In the genomic region with DNA sequence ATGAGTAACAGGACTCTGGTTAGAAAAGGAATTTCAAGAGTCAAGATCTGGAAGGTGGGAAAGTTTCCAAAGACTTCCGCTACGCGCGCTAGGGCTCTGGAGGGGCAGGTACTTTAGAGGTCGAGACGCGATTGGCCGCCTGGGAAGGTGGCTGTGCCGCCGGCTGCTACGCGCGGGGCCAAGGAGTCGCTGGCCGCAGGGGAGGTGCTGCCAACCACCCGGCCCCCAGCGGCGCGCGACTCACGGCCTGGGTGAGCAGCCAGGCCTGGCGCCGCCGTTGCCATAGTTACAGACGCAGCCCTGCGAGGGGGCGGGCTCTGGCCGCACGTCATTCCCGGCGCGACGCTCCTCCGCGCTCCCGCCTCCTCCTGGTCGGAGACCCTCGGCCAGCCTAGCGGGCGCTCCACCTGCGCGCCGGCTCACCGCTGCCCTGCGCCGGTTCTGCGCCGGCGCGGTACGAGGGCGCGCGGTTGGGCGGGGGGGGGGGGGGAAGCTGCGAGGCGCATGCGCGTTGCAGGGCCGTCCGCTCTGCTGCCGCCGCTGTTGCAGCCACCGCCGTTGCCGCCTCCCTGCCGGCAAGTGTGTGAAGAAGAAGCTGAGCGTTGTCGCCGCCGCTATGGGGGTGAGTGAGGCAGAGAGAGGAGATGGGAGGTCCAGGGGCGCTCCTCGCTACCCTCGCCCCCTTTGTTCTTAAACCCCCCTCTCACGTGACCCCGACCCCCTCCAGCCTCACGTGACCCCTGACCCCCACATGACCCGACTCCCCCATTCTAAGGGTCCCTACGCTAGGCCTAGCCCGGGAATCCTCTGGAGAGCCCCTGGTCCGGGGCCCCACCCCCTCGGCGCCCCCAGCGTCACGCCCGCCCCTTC, we compare ENCODE assay signal across 8 cellular contexts. TPM values are rescaled to one million over a fixed set of nuclear protein-coding genes. Genes with fewer than 3 reads are reported as not detected.
DNase-seq lines count a peak whose midpoint lies in the region; ATAC-seq and TF ChIP-seq lines count a peak whose summit lies in the region.

A gene (plus strand): TSS at position 522 of the 870 bp plus-strand sequence. CDS start 95 bp downstream, at position 617.

- H3K79me2 ChIP-seq in SU-DHL-6 (ENCODE audit: insufficient read depth, low read length) = peaks cover 45% of the 10 kb centered on the region

- POLR2A ChIA-PET in activated naive CD8-positive, alpha-beta T cell treated with anti-CD3 and anti-CD28 coated beads, Interleukin-2, amount 10 ng/mL, durations not matched to agents 7 days and 5 days (lab: Charles Lee) = interaction anchor here (0.6 to 1.4 kb wide), 3 partner anchors 36 to 433 kb away, joined by 3 to 5 read pairs (median 5); a partner anchor contains a TSS

- peak within 1 kb of the TSS; percentile 88 for H3K27ac Mint-ChIP-seq in activated naive CD8-positive, alpha-beta T cell treated with anti-CD3 and anti-CD28 coated beads, Interleukin-2, amount 10 ng/mL, durations not matched to agents 7 days and 5 days
- H3K27ac Mint-ChIP-seq in type B pancreatic cell = peak within 1 kb of the TSS; percentile 93

- peak within 1 kb of the TSS; percentile 99 for H2AFZ ChIP-seq in SU-DHL-6 (ENCODE audit: low read depth, low read length, severe bottlenecking)

- peak; percentile 98 to 99 (median 99) for DNase-seq in NCI-H1417 (lab: John Stamatoyannopoulos, UW)
- DNase-seq in activated naive CD8-positive, alpha-beta T cell treated with anti-CD3 and anti-CD28 coated beads, Interleukin-2, amount 10 ng/mL, durations not matched to agents 7 days and 5 days = peak; percentile 94
- peak; percentile 93 for DNase-seq in Right ventricle myocardium superior
- DNase-seq in pons (ENCODE audit: low spot score) = peak; percentile 83
- DNase-seq in type B pancreatic cell (ENCODE audit: extremely low spot score, unreplicated experiment) = peak; percentile 96

- H3F3A ChIP-seq in SU-DHL-6 (ENCODE audit: insufficient read depth) = peaks cover 10% of the 10 kb centered on the region

- H3K27ac ChIP-seq in SU-DHL-6 (ENCODE audit: low read depth, low read length) = peak within 1 kb of the TSS; percentile 80

- peak within 1 kb of the TSS; percentile 97 for H3K4me3 ChIP-seq in GM12875 (ENCODE audit: low read depth, low read length)
- peak within 1 kb of the TSS; percentile 92 for H3K4me3 ChIP-seq in SU-DHL-6 (ENCODE audit: insufficient read depth, low read length, poor library complexity, severe bottlenecking)

- H3K4me3 Mint-ChIP-seq in activated naive CD8-positive, alpha-beta T cell treated with anti-CD3 and anti-CD28 coated beads, Interleukin-2, amount 10 ng/mL, durations not matched to agents 7 days and 5 days = peak within 1 kb of the TSS; percentile 90
- H3K4me3 Mint-ChIP-seq in type B pancreatic cell = peak within 1 kb of the TSS; percentile 91

- peaks cover 22% of the 10 kb centered on the region for H3K4me1 Mint-ChIP-seq in activated naive CD8-positive, alpha-beta T cell treated with anti-CD3 and anti-CD28 coated beads, Interleukin-2, amount 10 ng/mL, durations not matched to agents 7 days and 5 days
- H3K4me1 Mint-ChIP-seq in type B pancreatic cell (ENCODE audit: unreplicated experiment) = peaks cover 21% of the 10 kb centered on the region

- peak within 1 kb of the TSS; percentile 80 for H3K9ac ChIP-seq in SU-DHL-6 (ENCODE audit: low read length)

- no peaks in the 10 kb centered on the region for H3K27me3 Mint-ChIP-seq in activated naive CD8-positive, alpha-beta T cell treated with anti-CD3 and anti-CD28 coated beads, Interleukin-2, amount 10 ng/mL, durations not matched to agents 7 days and 5 days
- H3K27me3 Mint-ChIP-seq in type B pancreatic cell = no peaks in the 10 kb centered on the region

- H3K36me3 ChIP-seq in SU-DHL-6 (ENCODE audit: low read length) = no peaks in the 10 kb centered on the region

- H3K9me3 ChIP-seq in SU-DHL-6 (ENCODE audit: insufficient read depth, low read length) = no peaks in the 10 kb centered on the region

- H3K9me2 ChIP-seq in SU-DHL-6 (replicated peaks; ENCODE audit: insufficient read depth, low read length) = no peaks in the 10 kb centered on the region

- H3K9me3 Mint-ChIP-seq in activated naive CD8-positive, alpha-beta T cell treated with anti-CD3 and anti-CD28 coated beads, Interleukin-2, amount 10 ng/mL, durations not matched to agents 7 days and 5 days = no peaks in the 10 kb centered on the region
- no peaks in the 10 kb centered on the region for H3K9me3 Mint-ChIP-seq in type B pancreatic cell

- H4K20me1 ChIP-seq in SU-DHL-6 (ENCODE audit: low read depth, low read length) = no peaks in the 10 kb centered on the region

- TF ChIP-seq CTCF in GM12875 (IDR thresholded peaks at IDR 0.05; ENCODE audit: borderline replicate concordance, insufficient read depth, low read depth, low read length) (no peak), SU-DHL-6 (IDR thresholded peaks at IDR 0.05; ENCODE audit: insufficient read depth, low read length, poor library complexity, severe bottlenecking) (no peak), type B pancreatic cell (conservative IDR thresholded peaks at IDR 0.05) (peak; percentile 5)

- no peaks in the 10 kb centered on the region for H3K27me3 ChIP-seq in SU-DHL-6 (ENCODE audit: low read length)

- H3K36me3 Mint-ChIP-seq in activated naive CD8-positive, alpha-beta T cell treated with anti-CD3 and anti-CD28 coated beads, Interleukin-2, amount 10 ng/mL, durations not matched to agents 7 days and 5 days = peaks cover 6% of the 10 kb centered on the region
- H3K36me3 Mint-ChIP-seq in type B pancreatic cell = no peaks in the 10 kb centered on the region

- ATAC-seq in HG02763 (IDR thresholded peaks at IDR 0.05; ENCODE audit: unreplicated experiment) = peak; percentile 95
- ATAC-seq in activated naive CD8-positive, alpha-beta T cell treated with anti-CD3 and anti-CD28 coated beads, Interleukin-2, amount 10 ng/mL, durations not matched to agents 7 days and 5 days (ENCODE audit: low read depth) = peak; percentile 93
- peak; percentile 96 for ATAC-seq in Right ventricle myocardium superior (ENCODE audit: poor library complexity)

- H3K4me2 ChIP-seq in SU-DHL-6 (ENCODE audit: low read depth, low read length, poor library complexity, severe bottlenecking) = peak within 1 kb of the TSS; percentile 97

- intact Hi-C loops in Right ventricle myocardium superior (cut with DNase I) = loop anchor here (2.0 kb wide), 1 partner anchor 20 kb away; no protein-coding TSS in a partner anchor

RNA-seq across cellular contexts. Expression of the gene that starts here (rescaled TPM):
- total RNA-seq in activated naive CD8-positive, alpha-beta T cell treated with anti-CD3 and anti-CD28 coated beads, Interleukin-2, amount 10 ng/mL, durations not matched to agents 7 days and 5 days = 10 to 100 TPM; 39.1 to 39.7 TPM
- total RNA-seq in Right ventricle myocardium superior (20.9 TPM), type B pancreatic cell (ENCODE audit: low replicate concordance) (33.8 and 51.2 TPM in 2 replicates)

Comparison
In these comparisons a context has a peak if more than half of its experiments do, and no peak if none do; other contexts are left out.
1. Peak in every context shown above with its lines: DNase-seq, ATAC-seq, H3K4me3 ChIP-seq and H3K27ac ChIP-seq.